10 cellular contexts compared by ENCODE assay signal in genomic region chr4:100208964-100209363, GRCh38. TPM values are rescaled to one million over a fixed set of nuclear protein-coding genes. Genes with fewer than 3 reads are reported as not detected.
A peak's percentile ranks its signal among the peaks of the same experiment; 100 is the strongest.
DNase-seq lines count a peak whose midpoint lies in the region; ATAC-seq lines count a peak whose summit lies in the region.
"Had no signal": no experiment of that assay in that cellular context is flagged by ENCODE, and none has a peak within 500 bp of the region (broad histone marks: within the 10 kb centered on the region; RNA-seq: fewer than 3 reads in every experiment).

No MANE protein-coding gene starts in this region.

- ATAC-seq in GM19395 (IDR thresholded peaks at IDR 0.05; ENCODE audit: unreplicated experiment) (peak; percentile 89), HG02981 (IDR thresholded peaks at IDR 0.05; ENCODE audit: unreplicated experiment) (peak; percentile 63)
- ATAC-seq: gastroesophageal sphincter had no signal

- peak; percentile 47 for DNase-seq in Caki2 (ENCODE audit: low read depth)
- peak; percentile 20 for DNase-seq in OCI-M1 (lab: John Stamatoyannopoulos, UW)
- no peak for DNase-seq in hippocampal formation (lab: John Stamatoyannopoulos, UW)
- no peak for DNase-seq in stimulated activated CD8-positive, alpha-beta memory T cell treated with anti-CD3 and anti-CD28 coated beads, Interleukin-4, amount 100 ng/mL, for 48 hours
- no peak for DNase-seq in SKM-1 (lab: John Stamatoyannopoulos, UW; ENCODE audit: unreplicated experiment)
- no peak for DNase-seq in NCI-H1105 treated with DMSO at 0.1 percent for 48 hours (lab: John Stamatoyannopoulos, UW)
- DNase-seq: NCI-H345 had no signal

- in situ Hi-C loops in Caki2 (cut with HindIII; ENCODE audit: low pct_unique_long_range_greater_than_20kb, low sequenced_read_pairs) = no loop called here

RNA-seq across cellular contexts. Expression of gene DDIT4L, which starts 18.7 kb away (rescaled TPM):
- 2.1 and 6.3 TPM in 2 replicates for total RNA-seq in Caki2 (2014; rRNA removed; shearing (Covaris generic); ENCODE audit: low replicate concordance)

Comparison
In these comparisons a context has a peak if more than half of its experiments do, and no peak if none do; other contexts are left out.
1. DNase-seq: peak in Caki2 (single experiment) and OCI-M1 (single experiment); none in hippocampal formation (0 of 2), stimulated activated CD8-positive, alpha-beta memory T cell treated with anti-CD3 and anti-CD28 coated beads, Interleukin-4, amount 100 ng/mL, for 48 hours (single experiment), SKM-1 (single experiment) and NCI-H1105 treated with DMSO at 0.1 percent for 48 hours (single experiment).